ENCODE assay signal across 10 cellular contexts in genomic region chr3:4904801-4905695, GRCh38.
A peak's percentile ranks its signal among the peaks of the same experiment; 100 is the strongest.
DNase-seq lines count a peak whose midpoint lies in the region; ATAC-seq and TF ChIP-seq lines count a peak whose summit lies in the region.
"Had no signal": no experiment of that assay in that cellular context is flagged by ENCODE, and none has a peak within 500 bp of the region (broad histone marks: within the 10 kb centered on the region; RNA-seq: fewer than 3 reads in every experiment).

No MANE protein-coding gene starts in this region.

- no peak for TF ChIP-seq EP300 in esophagus muscularis mucosa (IDR thresholded peaks at IDR 0.05)

- no peak overlapping the region for H3K9ac ChIP-seq in HCT116 (ENCODE audit: low read length)
- H3K9ac ChIP-seq in parathyroid adenoma: no peak overlapping the region

- ATAC-seq in HCT116: no peak

- RAD21 ChIA-PET in HCT116 (lab: Charles Lee; ENCODE audit: low non-redundant PET in 1 of 2, low total read pairs in 2 of 2, uncharacterized antibody in 2 of 2, unreplicated experiment in 2 of 2): no interaction called here

- no peak overlapping the region for H3K4me3 ChIP-seq in HCT116 (replicated peaks in 1 of 2; ENCODE audit: low read depth in 1 of 2, low read length in 2 of 2)
- H3K4me3 ChIP-seq in PC-9: no peak overlapping the region
- H3K4me3 ChIP-seq in effector memory CD4-positive, alpha-beta T cell (ENCODE audit: insufficient read depth, low read depth, low read length, poor library complexity, severe bottlenecking): no peak overlapping the region
- peak overlapping the region; percentile 19 for H3K4me3 ChIP-seq in parathyroid adenoma (ENCODE audit: low read depth, low read length)
- H3K4me3 ChIP-seq in esophagus muscularis mucosa: no peak overlapping the region

- intact Hi-C loops in HCT116 (cut with micrococcal nuclease): no loop called here
- intact Hi-C loops in PC-9 (cut with micrococcal nuclease; ENCODE audit: unreplicated experiment): loop anchor here (2.0 kb wide), 1 partner anchor 72 kb away; no protein-coding TSS in a partner anchor
- intact Hi-C loops in esophagus muscularis mucosa (cut with DNase I): loop anchor here (10.0 kb wide), 1 partner anchor 120 kb away; no protein-coding TSS in a partner anchor

- H3K4me2 ChIP-seq in HCT116 (ENCODE audit: low read length) (no peak overlapping the region), PC-9 (peak overlapping the region; percentile 10; the same call in 1 of the 2 replicates), parathyroid adenoma (ENCODE audit: low read length) (peak overlapping the region; percentile 50)

- H3F3A ChIP-seq in PC-9 (ENCODE audit: insufficient read depth, low read depth): no peaks in the 10 kb centered on the region

- H3K9me3 ChIP-seq in HCT116 (ENCODE audit: control insufficient read depth in 1 of 2, insufficient read depth in 1 of 2, low read depth in 1 of 2, low read length in 2 of 2) (no peaks in the 10 kb centered on the region), PC-9 (ENCODE audit: insufficient read depth, low read depth) (no peaks in the 10 kb centered on the region), parathyroid adenoma (ENCODE audit: control insufficient read depth, low read length) (no peaks in the 10 kb centered on the region), esophagus muscularis mucosa (no peaks in the 10 kb centered on the region)
- H3K9me3 ChIP-seq in effector memory CD4-positive, alpha-beta T cell (ENCODE audit: control insufficient read depth, low read length): no peaks in the 10 kb centered on the region

- CTCF ChIA-PET in HCT116 (lab: Charles Lee): interaction anchor here (1.0 kb wide), 1 partner anchor 38 kb away, joined by 3 read pairs; no protein-coding TSS in a partner anchor
- CTCF ChIA-PET in PC-9 (lab: Charles Lee): interaction anchor here (1.7 kb wide), 1 partner anchor 71 kb away, joined by 5 read pairs; no protein-coding TSS in a partner anchor

- H3K9me2 ChIP-seq in HCT116 (ENCODE audit: insufficient read depth): no peaks in the 10 kb centered on the region
- no peaks in the 10 kb centered on the region for H3K9me2 ChIP-seq in PC-9 (ENCODE audit: insufficient read depth)

- H2AFZ ChIP-seq in HCT116 (ENCODE audit: low read depth, low read length, poor library complexity, severe bottlenecking): peak overlapping the region; percentile 22
- H2AFZ ChIP-seq in PC-9: no peak overlapping the region
- peak overlapping the region; percentile 13 for H2AFZ ChIP-seq in parathyroid adenoma

- TF ChIP-seq POLR2A in HCT116 (IDR thresholded peaks at IDR 0.05; ENCODE audit: borderline replicate concordance, extremely low read depth, insufficient read depth, insufficient read length) (no peak), esophagus muscularis mucosa (IDR thresholded peaks at IDR 0.05; ENCODE audit: low read depth) (no peak)

- BruUV-seq in HCT116 (replicated peaks; lab: Mats Ljungman, UMichigan): no TSS peak
- BruUV-seq in PC-9 (replicated peaks; lab: Mats Ljungman, UMichigan): no TSS peak

- H3K27ac ChIP-seq in HCT116 (ENCODE audit: low read depth, low read length): no peak overlapping the region
- no peak overlapping the region for H3K27ac ChIP-seq in PC-9
- H3K27ac ChIP-seq in effector memory CD4-positive, alpha-beta T cell (ENCODE audit: insufficient read depth, low read length, poor library complexity, severe bottlenecking): peak overlapping the region; percentile 36
- peak overlapping the region; percentile 5 for H3K27ac ChIP-seq in parathyroid adenoma
- peak overlapping the region in 2 of 4 donors; percentile 29 to 50 for H3K27ac ChIP-seq in esophagus muscularis mucosa (replicated peaks in 1 of 4)

- no peaks in the 10 kb centered on the region for H3K36me3 ChIP-seq in HCT116 (ENCODE audit: control insufficient read depth in 1 of 2, insufficient read depth in 2 of 2, low read length in 2 of 2)
- no peaks in the 10 kb centered on the region for H3K36me3 ChIP-seq in PC-9 (ENCODE audit: low read depth)
- H3K36me3 ChIP-seq in effector memory CD4-positive, alpha-beta T cell (ENCODE audit: control insufficient read depth, insufficient read depth, low read length): no peaks in the 10 kb centered on the region
- no peaks in the 10 kb centered on the region for H3K36me3 ChIP-seq in parathyroid adenoma (ENCODE audit: control insufficient read depth, insufficient read depth, low read length)
- no peaks in the 10 kb centered on the region for H3K36me3 ChIP-seq in esophagus muscularis mucosa

- POLR2A ChIA-PET in HCT116 (lab: Charles Lee): no interaction called here
- POLR2A ChIA-PET in PC-9 (lab: Charles Lee; ENCODE audit: unreplicated experiment): interaction anchor here (0.6 kb wide), 1 partner anchor 63 kb away, joined by 5 read pairs; no protein-coding TSS in a partner anchor

- H3K27me3 ChIP-seq in HCT116 (ENCODE audit: insufficient read depth, low read length): no peaks in the 10 kb centered on the region
- H3K27me3 ChIP-seq in PC-9 (ENCODE audit: insufficient read depth, low read depth): no peaks in the 10 kb centered on the region
- no peaks in the 10 kb centered on the region for H3K27me3 ChIP-seq in effector memory CD4-positive, alpha-beta T cell (replicated peaks; ENCODE audit: control insufficient read depth, insufficient read depth, low read length, poor library complexity, severe bottlenecking)
- no peaks in the 10 kb centered on the region for H3K27me3 ChIP-seq in parathyroid adenoma (ENCODE audit: control insufficient read depth, insufficient read depth, low read length)
- no peaks in the 10 kb centered on the region for H3K27me3 ChIP-seq in esophagus muscularis mucosa

- TF ChIP-seq RAD21 in HCT116 (IDR thresholded peaks at IDR 0.05; ENCODE audit: low read depth): no peak

- no peak for DNase-seq in HCT116 (ENCODE audit: low read depth, low spot score)
- peak; percentile 34 to 36 for DNase-seq in PC-9
- no peak for DNase-seq in effector memory CD4-positive, alpha-beta T cell
- no peak for DNase-seq in esophagus muscularis mucosa (ENCODE audit: extremely low spot score)
- DNase-seq in GM20000 (ENCODE audit: low spot score): no peak
- DNase-seq in NCI-H1105 treated with DMSO at 0.1 percent for 48 hours (lab: John Stamatoyannopoulos, UW): no peak
- DNase-seq in COLO668 (lab: John Stamatoyannopoulos, UW; ENCODE audit: unreplicated experiment): no peak
- DNase-seq: GF-D8, NCI-H1436 had no signal

- peaks cover 0 to 8% of the 10 kb centered on the region in 2 experiments; a peak in 2 of 4 replicates for H3K4me1 ChIP-seq in HCT116 (ENCODE audit: control insufficient read depth in 1 of 2, insufficient read depth in 2 of 2, low read length in 2 of 2)
- H3K4me1 ChIP-seq in PC-9 (replicated peaks; ENCODE audit: insufficient read depth): 0 out of 2 replicates have a peak, but pooled peaks cover 10% of the 10 kb centered on the region
- peaks cover 17% of the 10 kb centered on the region for H3K4me1 ChIP-seq in effector memory CD4-positive, alpha-beta T cell (ENCODE audit: control insufficient read depth, insufficient read depth, low read length, poor library complexity, severe bottlenecking)
- H3K4me1 ChIP-seq in parathyroid adenoma: peaks cover 26% of the 10 kb centered on the region
- H3K4me1 ChIP-seq in esophagus muscularis mucosa: peaks cover 0 to 32% (median 30%) of the 10 kb centered on the region in 4 donors

- no peaks in the 10 kb centered on the region for H3K79me2 ChIP-seq in HCT116 (ENCODE audit: insufficient read depth, low read length)
- no peaks in the 10 kb centered on the region for H3K79me2 ChIP-seq in PC-9 (ENCODE audit: low read depth)
- H3K79me2 ChIP-seq in parathyroid adenoma: no peaks in the 10 kb centered on the region

- H4K20me1 ChIP-seq in HCT116 (ENCODE audit: insufficient read depth) (no peaks in the 10 kb centered on the region), PC-9 (ENCODE audit: insufficient read depth) (no peaks in the 10 kb centered on the region)

- WGBS in esophagus muscularis mucosa: 57% methylated on average over 9 of the region's 9 CpGs

- TF ChIP-seq CTCF in HCT116 (IDR thresholded peaks at IDR 0.05 in 2 of 3, conservative IDR thresholded peaks at IDR 0.05 in 1 of 3; ENCODE audit: borderline replicate concordance in 1 of 3, insufficient read depth in 1 of 3, low read depth in 2 of 3, low read length in 2 of 3) (no peak), PC-9 (conservative IDR thresholded peaks at IDR 0.05) (no peak), parathyroid adenoma (IDR thresholded peaks at IDR 0.05) (no peak), esophagus muscularis mucosa (IDR thresholded peaks at IDR 0.05) (no peak), GM20000 (IDR thresholded peaks at IDR 0.05; ENCODE audit: extremely low read depth, missing control alignments) (no peak)

TF ChIP-seq in HCT116, 20 proteins besides CTCF, POLR2A, EP300 and RAD21:
- no peak for TF ChIP-seq SP1 (IDR thresholded peaks at IDR 0.05; ENCODE audit: low read depth)
- no peak for TF ChIP-seq ATF3 (IDR thresholded peaks at IDR 0.05)
- no peak for TF ChIP-seq POLR2AphosphoS5 (IDR thresholded peaks at IDR 0.05; ENCODE audit: low read depth, low read length)
- peak; percentile 95 for TF ChIP-seq CEBPB (IDR thresholded peaks at IDR 0.05; ENCODE audit: low read depth)
- TF ChIP-seq EZH2 (IDR thresholded peaks at IDR 0.05): no peak
- no peak for TF ChIP-seq SRF (IDR thresholded peaks at IDR 0.05; ENCODE audit: low read depth)
- TF ChIP-seq SIN3A (IDR thresholded peaks at IDR 0.05; ENCODE audit: low read depth): no peak
TF ChIP-seq in HCT116: peak in this region for 1.

Comparison
In these comparisons a context has a peak if more than half of its experiments do, and no peak if none do; other contexts are left out.
1. DNase-seq: peak in PC-9 (2 of 2); none in HCT116 (single experiment), effector memory CD4-positive, alpha-beta T cell (0 of 3), esophagus muscularis mucosa (single experiment), GM20000 (single experiment), NCI-H1105 treated with DMSO at 0.1 percent for 48 hours (single experiment) and COLO668 (single experiment).
2. H3K27ac ChIP-seq: peak in effector memory CD4-positive, alpha-beta T cell (single experiment) and parathyroid adenoma (single experiment); none in HCT116 (single experiment) and PC-9 (single experiment).